Comparison of ENCODE assay signal across 28 cellular contexts in genomic region chr16:12409700-12410099, GRCh38.
"Had no signal": no experiment of that assay in that cellular context is flagged by ENCODE, and none has a peak within 500 bp of the region (broad histone marks: within the 10 kb centered on the region; RNA-seq: fewer than 3 reads in every experiment).

No MANE protein-coding gene starts in this region.

- H3K27ac ChIP-seq: neural progenitor cell, ovary, parathyroid adenoma, psoas muscle, right lobe of liver, sigmoid colon, stomach, thoracic aorta, thyroid gland, tibial nerve, upper lobe of right lung, uterus had no signal

- ATAC-seq: natural killer cell; psoas muscle; right cardiac atrium; right lobe of liver; stimulated activated effector memory CD8-positive, alpha-beta T cell treated with anti-CD3 and anti-CD28 coated beads, Interleukin-12 subunit alpha, Interleukin-12 subunit beta, amount 100 ng/mL, for 72 hours; stimulated activated naive B cell treated with anti-CD40 and anti-IgM and Interleukin-4, amounts not matched to agents 10 μg/mL and 1 μg/mL and 100 μg/mL, for 72 hours; upper lobe of right lung had no signal

- H3K36me3 ChIP-seq: neural progenitor cell, ovary, right lobe of liver, sigmoid colon, thoracic aorta, thyroid gland, upper lobe of right lung, uterus had no signal

- FAIRE-seq: small intestine had no signal

- H3K27me3 Mint-ChIP-seq: progenitor cell of endocrine pancreas; stimulated activated naive B cell treated with anti-CD40 and anti-IgM and Interleukin-4, amounts not matched to agents 10 μg/mL and 1 μg/mL and 100 μg/mL, for 72 hours; stimulated activated naive CD8-positive, alpha-beta T cell treated with anti-CD3 and anti-CD28 coated beads, Interleukin-15, Interleukin-2, amounts not matched to agents 100 ng/mL and 50 ng/mL, for 24 hours; type B pancreatic cell had no signal

- H2AFZ ChIP-seq: neural progenitor cell, parathyroid adenoma had no signal

- H3K27ac Mint-ChIP-seq: natural killer cell; nephron; neural progenitor cell; progenitor cell of endocrine pancreas; stimulated activated effector memory CD8-positive, alpha-beta T cell treated with anti-CD3 and anti-CD28 coated beads, Interleukin-12 subunit alpha, Interleukin-12 subunit beta, amount 100 ng/mL, for 72 hours; stimulated activated naive B cell treated with anti-CD40 and anti-IgM and Interleukin-4, amounts not matched to agents 10 μg/mL and 1 μg/mL and 100 μg/mL, for 72 hours; stimulated activated naive CD8-positive, alpha-beta T cell treated with anti-CD3 and anti-CD28 coated beads, Interleukin-15, Interleukin-2, amounts not matched to agents 100 ng/mL and 50 ng/mL, for 24 hours; type B pancreatic cell had no signal

- H3K27me3 ChIP-seq: neural progenitor cell, ovary, right lobe of liver, sigmoid colon, stomach, thyroid gland, tibial nerve, upper lobe of right lung, uterus had no signal

- H3K4me1 ChIP-seq: parathyroid adenoma, psoas muscle, right lobe of liver, sigmoid colon, stomach, tibial nerve, upper lobe of right lung, uterus had no signal

- H3K4me3 Mint-ChIP-seq: natural killer cell; nephron; neural progenitor cell; stimulated activated effector memory CD8-positive, alpha-beta T cell treated with anti-CD3 and anti-CD28 coated beads, Interleukin-12 subunit alpha, Interleukin-12 subunit beta, amount 100 ng/mL, for 72 hours; stimulated activated naive B cell treated with anti-CD40 and anti-IgM and Interleukin-4, amounts not matched to agents 10 μg/mL and 1 μg/mL and 100 μg/mL, for 72 hours; stimulated activated naive CD8-positive, alpha-beta T cell treated with anti-CD3 and anti-CD28 coated beads, Interleukin-15, Interleukin-2, amounts not matched to agents 100 ng/mL and 50 ng/mL, for 24 hours; type B pancreatic cell had no signal

- H3K4me2 ChIP-seq: neural progenitor cell had no signal

- H3K9me3 ChIP-seq: ovary, psoas muscle, right lobe of liver, sigmoid colon, stomach, thoracic aorta, thyroid gland, tibial nerve, upper lobe of right lung, uterus had no signal

- H3K4me3 ChIP-seq: neural progenitor cell, ovary, psoas muscle, right lobe of liver, sigmoid colon, stomach, thoracic aorta, thyroid gland, tibial nerve, upper lobe of right lung, uterus had no signal

- DNase-seq: natural killer cell; occipital lobe; ovary; posterior cingulate gyrus; psoas muscle; right cardiac atrium; right lobe of liver; sigmoid colon; small intestine; stimulated activated CD4-positive, alpha-beta T cell treated with anti-CD3 and anti-CD28 coated beads, Interleukin-15, amount 100 ng/mL, for 24 hours; stimulated activated CD4-positive, alpha-beta T cell treated with anti-CD3 and anti-CD28 coated beads, Interleukin-2, amount 100 ng/mL, for 24 hours; stimulated activated CD4-positive, alpha-beta T cell treated with anti-CD3 and anti-CD28 coated beads, Interleukin-2, amount 100 ng/mL, for 48 hours; stimulated activated CD4-positive, alpha-beta T cell treated with anti-CD3 and anti-CD28 coated beads, Interleukin-4, amount 100 ng/mL, for 24 hours; stimulated activated naive B cell treated with anti-CD40 and anti-IgM and Interleukin-4, amounts not matched to agents 10 μg/mL and 1 μg/mL and 100 μg/mL, for 72 hours; stimulated activated naive CD4-positive, alpha-beta T cell treated with Interleukin-2 at 50 U/mL for 16 hours; stomach; thyroid gland; upper lobe of right lung; uterus had no signal

- H3K9me3 Mint-ChIP-seq: natural killer cell; nephron; neural progenitor cell; stimulated activated effector memory CD8-positive, alpha-beta T cell treated with anti-CD3 and anti-CD28 coated beads, Interleukin-12 subunit alpha, Interleukin-12 subunit beta, amount 100 ng/mL, for 72 hours; stimulated activated naive B cell treated with anti-CD40 and anti-IgM and Interleukin-4, amounts not matched to agents 10 μg/mL and 1 μg/mL and 100 μg/mL, for 72 hours; stimulated activated naive CD8-positive, alpha-beta T cell treated with anti-CD3 and anti-CD28 coated beads, Interleukin-15, Interleukin-2, amounts not matched to agents 100 ng/mL and 50 ng/mL, for 24 hours; type B pancreatic cell had no signal

- H3K36me3 Mint-ChIP-seq: natural killer cell; neural progenitor cell; stimulated activated effector memory CD8-positive, alpha-beta T cell treated with anti-CD3 and anti-CD28 coated beads, Interleukin-12 subunit alpha, Interleukin-12 subunit beta, amount 100 ng/mL, for 72 hours; type B pancreatic cell had no signal

- H3K9ac ChIP-seq: neural progenitor cell, parathyroid adenoma had no signal
